10 cellular contexts compared by ENCODE assay signal in genomic region chrX:20374866-20375530, GRCh38.
DNase-seq lines count a peak whose midpoint lies in the region; ATAC-seq and TF ChIP-seq lines count a peak whose summit lies in the region.
"Had no signal": no experiment of that assay in that cellular context is flagged by ENCODE, and none has a peak within 500 bp of the region (broad histone marks: within the 10 kb centered on the region; RNA-seq: fewer than 3 reads in every experiment).

No MANE protein-coding gene starts in this region.

- DNase-seq in HL-60 (ENCODE audit: low read depth in 1 of 2, low spot score in 1 of 2) (peak in 1 of 2 experiments; percentile 47), SKM-1 treated with dmso at 0.1 percent for 144 hours (lab: John Stamatoyannopoulos, UW; ENCODE audit: unreplicated experiment) (peak; percentile 74), left lung (no peak), NCI-H1092 treated with DMSO at 0.1 percent for 48 hours (lab: John Stamatoyannopoulos, UW) (no peak), progenitor cell of endocrine pancreas (ENCODE audit: low spot score, unreplicated experiment) (no peak), HPDE6-E6E7 (ENCODE audit: extremely low spot score) (no peak)
- DNase-seq: activated T-cell treated with anti-CD3 and anti-CD28 coated beads, Interleukin-2, amount 50 U/mL, for 72 hours; COR-L47 had no signal

- H3K4me1 ChIP-seq in BLaER1 (peaks cover 5% of the 10 kb centered on the region; the same call in 1 of the 2 replicates), left lung (peaks cover 0 to 15% of the 10 kb centered on the region in 2 donors)

- no peak overlapping the region for H3K9ac ChIP-seq in BLaER1

- H4K20me1 ChIP-seq in BLaER1 = no peaks in the 10 kb centered on the region

- no peaks in the 10 kb centered on the region for H3K9me3 ChIP-seq in BLaER1
- no peaks in the 10 kb centered on the region for H3K9me3 ChIP-seq in left lung

- intact Hi-C loops in left lung (cut with DNase I) = no loop called here

- H3K4me3 ChIP-seq in BLaER1 = no peak overlapping the region
- H3K4me3 ChIP-seq in HL-60 (replicated peaks; ENCODE audit: insufficient read depth, low read length) = no peak overlapping the region
- H3K4me3 ChIP-seq in left lung = no peak overlapping the region

- no peak overlapping the region for H3K27ac Mint-ChIP-seq in progenitor cell of endocrine pancreas
- H3K27ac Mint-ChIP-seq: activated T-cell treated with anti-CD3 and anti-CD28 coated beads, Interleukin-2, amount 50 U/mL, for 72 hours had no signal

- no peak overlapping the region for H3K4me3 Mint-ChIP-seq in progenitor cell of endocrine pancreas (ENCODE audit: low read depth)

- ATAC-seq in left lung = peak; percentile 30
- no peak for ATAC-seq in HG03439 (IDR thresholded peaks at IDR 0.05; ENCODE audit: unreplicated experiment)
- ATAC-seq: activated T-cell treated with anti-CD3 and anti-CD28 coated beads, Interleukin-2, amount 50 U/mL, for 72 hours had no signal

- TF ChIP-seq CTCF in HL-60 (IDR thresholded peaks at IDR 0.05; ENCODE audit: insufficient read depth, low read length) (no peak), left lung (IDR thresholded peaks at IDR 0.05) (no peak), progenitor cell of endocrine pancreas (IDR thresholded peaks at IDR 0.05; ENCODE audit: unreplicated experiment) (no peak)

- H3K36me3 ChIP-seq in BLaER1 (no peaks in the 10 kb centered on the region), left lung (no peaks in the 10 kb centered on the region)

- peaks cover 35% of the 10 kb centered on the region for H3K4me1 Mint-ChIP-seq in progenitor cell of endocrine pancreas (ENCODE audit: low read depth)

- H3K27ac ChIP-seq in BLaER1 (no peak overlapping the region), HL-60 (replicated peaks) (peak overlapping the region; percentile 58), left lung (peak overlapping the region; percentile 4 to 82)

- no peaks in the 10 kb centered on the region for H3K27me3 ChIP-seq in BLaER1
- H3K27me3 ChIP-seq in HL-60 (ENCODE audit: insufficient read depth, poor library complexity, severe bottlenecking) = no peaks in the 10 kb centered on the region
- no peaks in the 10 kb centered on the region for H3K27me3 ChIP-seq in left lung

- H3K4me2 ChIP-seq in BLaER1 = peak overlapping the region; percentile 25; the same call in 1 of the 2 replicates

- no peaks in the 10 kb centered on the region for H3K36me3 Mint-ChIP-seq in progenitor cell of endocrine pancreas (ENCODE audit: insufficient read depth)

- H3K27me3 Mint-ChIP-seq in progenitor cell of endocrine pancreas = no peaks in the 10 kb centered on the region

- peaks cover 41% of the 10 kb centered on the region for H3K9me3 Mint-ChIP-seq in progenitor cell of endocrine pancreas (ENCODE audit: low read depth)
